Comparison of ENCODE assay signal across 26 cellular contexts in genomic region chr18:61710082-61710620, GRCh38.
"Had no signal": no experiment of that assay in that cellular context is flagged by ENCODE, and none has a peak within 500 bp of the region (broad histone marks: within the 10 kb centered on the region; RNA-seq: fewer than 3 reads in every experiment).

No MANE protein-coding gene starts in this region.

- H3K36me3 ChIP-seq: brain microvascular endothelial cell, heart right ventricle, left lung, sigmoid colon, suprapubic skin, tibial artery had no signal

- DNase-seq: activated CD4-positive, alpha-beta memory T cell treated with anti-CD3 and anti-CD28 coated beads, Interleukin-2, amount 10 ng/mL, durations not matched to agents 7 days and 5 days; activated CD4-positive, alpha-beta T cell treated with anti-CD3 and anti-CD28 coated beads for 1 hour; activated CD4-positive, alpha-beta T cell treated with anti-CD3 and anti-CD28 coated beads, Interleukin-2, amount 10 ng/mL, durations not matched to agents 7 days and 5 days; activated CD8-positive, alpha-beta memory T cell treated with anti-CD3 and anti-CD28 coated beads, Interleukin-2, amount 50 U/mL, for 48 hours; activated gamma-delta T cell; activated naive CD4-positive, alpha-beta T cell treated with anti-CD3 and anti-CD28 coated beads, Interleukin-2, amount 10 ng/mL, durations not matched to agents 7 days and 5 days; activated naive CD8-positive, alpha-beta T cell treated with anti-CD3 and anti-CD28 coated beads, Interleukin-2, amount 10 ng/mL, durations not matched to agents 7 days and 5 days; activated T-cell treated with anti-CD3 and anti-CD28 coated beads, Interleukin-2, amount 50 U/mL, for 24 hours; brain microvascular endothelial cell; cortex of kidney; foreskin fibroblast; heart right ventricle; kidney glomerular epithelial cell; left lung; naive thymus-derived CD8-positive, alpha-beta T cell; occipital lobe; psoas muscle; sigmoid colon; stimulated activated CD4-positive, alpha-beta T cell treated with anti-CD3 and anti-CD28 coated beads, Interleukin-15, amount 100 ng/mL, for 24 hours; stimulated activated naive CD4-positive, alpha-beta T cell; T-helper 17 cell; T1000; tibial artery had no signal

- H3K4me1 ChIP-seq: left lung, parathyroid adenoma, psoas muscle, sigmoid colon, suprapubic skin had no signal

- H3K4me3 ChIP-seq: heart right ventricle, left lung, lung, psoas muscle, sigmoid colon, suprapubic skin, tibial artery had no signal

- H3K27ac ChIP-seq: brain microvascular endothelial cell, left lung, parathyroid adenoma, psoas muscle, sigmoid colon, suprapubic skin, tibial artery had no signal

- H3K9me3 ChIP-seq: left lung, psoas muscle, sigmoid colon, suprapubic skin, tibial artery had no signal

- H3K27me3 ChIP-seq: brain microvascular endothelial cell, heart right ventricle, left lung, sigmoid colon, suprapubic skin, tibial artery had no signal

- H3K9ac ChIP-seq: parathyroid adenoma had no signal
